In genomic region chr19:6220385-6221191, GRCh38 we compare ENCODE assay signal across 15 cellular contexts. TPM values are rescaled to one million over a fixed set of nuclear protein-coding genes. Genes with fewer than 3 reads are reported as not detected.
DNase-seq lines count a peak whose midpoint lies in the region; ATAC-seq and TF ChIP-seq lines count a peak whose summit lies in the region.
"Had no signal": no experiment of that assay in that cellular context is flagged by ENCODE, and none has a peak within 500 bp of the region (broad histone marks: within the 10 kb centered on the region; RNA-seq: fewer than 3 reads in every experiment).

No MANE protein-coding gene starts in this region.

- WGBS in mammary epithelial cell (ENCODE audit: low coverage, missing lambda C conversion rate): 61% methylated on average over 12 of the region's 28 CpGs

- no peak overlapping the region for H3K4me3 Mint-ChIP-seq in MCF 10A (ENCODE audit: unreplicated experiment)
- no peak overlapping the region for H3K4me3 Mint-ChIP-seq in nephron

- peaks cover 21% of the 10 kb centered on the region for H3K4me1 ChIP-seq in mammary epithelial cell (ENCODE audit: insufficient read depth, low read length)

- H3K4me3 ChIP-seq in mammary epithelial cell (replicated peaks in 1 of 3; ENCODE audit: insufficient read depth in 1 of 3, low read depth in 2 of 3, low read length in 3 of 3): no peak overlapping the region
- H3K4me3 ChIP-seq in fibroblast of the aortic adventitia (ENCODE audit: low read depth, low read length): no peak overlapping the region

- intact Hi-C loops in MCF 10A (cut with micrococcal nuclease): no loop called here
- intact Hi-C loops in mammary epithelial cell (cut with micrococcal nuclease): loop anchor here (5.0 kb wide), 1 partner anchor 62 kb away; no protein-coding TSS in a partner anchor

- H3K9ac ChIP-seq in mammary epithelial cell (ENCODE audit: insufficient read depth, low read length): no peak overlapping the region

- no peaks in the 10 kb centered on the region for H3K9me3 ChIP-seq in mammary epithelial cell (replicated peaks; ENCODE audit: insufficient read depth, low read length)

- H3K36me3 Mint-ChIP-seq in MCF 10A (ENCODE audit: insufficient read depth, unreplicated experiment) (peaks cover 32% of the 10 kb centered on the region), nephron (ENCODE audit: low read depth) (no peaks in the 10 kb centered on the region)

- DNase-seq in MCF 10A (ENCODE audit: unreplicated experiment): peak; percentile 61
- no peak for DNase-seq in mammary epithelial cell
- DNase-seq in fibroblast of the aortic adventitia (ENCODE audit: low read depth): peak; percentile 63
- DNase-seq in iPS-NIHi7 (ENCODE audit: extremely low spot score): no peak
- no peak for DNase-seq in activated effector memory CD4-positive, alpha-beta T cell treated with Interleukin-2 at 50 U/mL for 16 hours
- DNase-seq in activated gamma-delta T cell (lab: John Stamatoyannopoulos, UW): no peak
- DNase-seq: 8988T; activated T-cell treated with anti-CD3 and anti-CD28 coated beads, Interleukin-2, amount 50 U/mL, for 1 hour; DND-41; stimulated activated CD4-positive, alpha-beta T cell treated with anti-CD3 and anti-CD28 coated beads, Interleukin-1b, Interleukin-23, amount 100 ng/mL, for 48 hours; stimulated activated naive CD4-positive, alpha-beta T cell treated with Interleukin-2 at 50 U/mL for 16 hours had no signal

- no peaks in the 10 kb centered on the region for H3K27me3 ChIP-seq in mammary epithelial cell (ENCODE audit: insufficient read depth, low read length)

- H3K79me2 ChIP-seq in mammary epithelial cell (ENCODE audit: insufficient read depth, low read length): peaks cover 5% of the 10 kb centered on the region

- no peak for ATAC-seq in GM18502 (IDR thresholded peaks at IDR 0.05; ENCODE audit: poor library complexity, unreplicated experiment)

- H2AFZ ChIP-seq in mammary epithelial cell (ENCODE audit: low read depth, low read length): no peak overlapping the region

- H4K20me1 ChIP-seq in mammary epithelial cell (ENCODE audit: insufficient read depth, low read length): no peaks in the 10 kb centered on the region

- no peaks in the 10 kb centered on the region for H3K36me3 ChIP-seq in mammary epithelial cell (ENCODE audit: insufficient read depth, low read length)

- H3K4me1 Mint-ChIP-seq in MCF 10A (ENCODE audit: insufficient read depth, unreplicated experiment) (peaks cover 6% of the 10 kb centered on the region), nephron (peaks cover 32% of the 10 kb centered on the region)

- no peaks in the 10 kb centered on the region for H3K9me3 Mint-ChIP-seq in MCF 10A (ENCODE audit: unreplicated experiment)
- no peaks in the 10 kb centered on the region for H3K9me3 Mint-ChIP-seq in nephron

- POLR2A ChIA-PET in MCF 10A (lab: Yijun Ruan, JAX): no interaction called here

- no peak overlapping the region for H3K27ac ChIP-seq in mammary epithelial cell (ENCODE audit: insufficient read depth, low read depth, low read length)
- H3K27ac ChIP-seq: epithelial cell of prostate, VCaP had no signal

- CTCF ChIA-PET in MCF 10A (lab: Yijun Ruan, JAX): interaction anchor here (0.6 to 3.0 kb wide), 5 partner anchors 17 to 613 kb away, joined by 3 to 22 read pairs (median 3); no protein-coding TSS in a partner anchor
- CTCF ChIA-PET in mammary epithelial cell (lab: Charles Lee; ENCODE audit: low non-redundant PET): no interaction called here

- BruUV-seq in MCF 10A (replicated peaks; lab: Mats Ljungman, UMichigan) (no TSS peak), mammary epithelial cell (replicated peaks; lab: Mats Ljungman, UMichigan) (no TSS peak)

- H3K27me3 Mint-ChIP-seq in MCF 10A (ENCODE audit: insufficient read depth, unreplicated experiment) (no peaks in the 10 kb centered on the region), nephron (ENCODE audit: low read depth) (no peaks in the 10 kb centered on the region)

- dilution Hi-C loops in mammary epithelial cell (cut with HindIII; ENCODE audit: low sequenced_read_pairs): loop anchor here (10.0 kb wide), 2 partner anchors 54 to 194 kb away; partner anchors contain the start of gene MLLT1

- H3K27ac Mint-ChIP-seq in MCF 10A (ENCODE audit: low read depth, unreplicated experiment) (no peak overlapping the region), nephron (peak overlapping the region; percentile 29 to 86 (median 61))

- H3K4me2 ChIP-seq in mammary epithelial cell (ENCODE audit: insufficient read depth, low read depth, low read length): no peak overlapping the region

- in situ Hi-C loops in mammary epithelial cell (cut with MboI; ENCODE audit: low sequenced_read_pairs in 2 of 2): no loop called here

- TF ChIP-seq CTCF in MCF 10A (IDR thresholded peaks at IDR 0.05; ENCODE audit: unreplicated experiment): no peak
- no peak for TF ChIP-seq CTCF in mammary epithelial cell (conservative IDR thresholded peaks at IDR 0.05 in 1 of 2, IDR thresholded peaks at IDR 0.05 in 1 of 2; ENCODE audit: extremely low read depth in 1 of 2, insufficient read depth in 1 of 2, low read depth in 1 of 2, low read length in 2 of 2)
- TF ChIP-seq CTCF in fibroblast of the aortic adventitia (IDR thresholded peaks at IDR 0.05; ENCODE audit: insufficient read depth, low read length): no peak
- no peak for TF ChIP-seq CTCF in nephron (IDR thresholded peaks at IDR 0.05; ENCODE audit: unreplicated experiment in 3 of 3)

RNA-seq across cellular contexts. Expression of gene MLLT1, which starts 59.2 kb away (rescaled TPM):
- total RNA-seq in MCF 10A (2022) (53.9 and 59.0 TPM in 2 replicates), mammary epithelial cell (10 to 100 TPM in 1 of 2 donors, 1 to 10 TPM in 1; 5.8 to 45.4 TPM), fibroblast of the aortic adventitia (ENCODE audit: low replicate concordance) (7.8 and 16.6 TPM in 2 replicates)
- polyA plus RNA-seq in mammary epithelial cell: 16.9 TPM
- polyA minus RNA-seq in mammary epithelial cell: 14.5 TPM

Comparison
In these comparisons a context has a peak if more than half of its experiments do, and no peak if none do; other contexts are left out.
1. DNase-seq: peak in MCF 10A (single experiment) and fibroblast of the aortic adventitia (single experiment); none in mammary epithelial cell (single experiment), iPS-NIHi7 (single experiment), activated effector memory CD4-positive, alpha-beta T cell treated with Interleukin-2 at 50 U/mL for 16 hours (single experiment) and activated gamma-delta T cell (single experiment).